Comparison of ENCODE assay signal across 17 cellular contexts in the genomic region with DNA sequence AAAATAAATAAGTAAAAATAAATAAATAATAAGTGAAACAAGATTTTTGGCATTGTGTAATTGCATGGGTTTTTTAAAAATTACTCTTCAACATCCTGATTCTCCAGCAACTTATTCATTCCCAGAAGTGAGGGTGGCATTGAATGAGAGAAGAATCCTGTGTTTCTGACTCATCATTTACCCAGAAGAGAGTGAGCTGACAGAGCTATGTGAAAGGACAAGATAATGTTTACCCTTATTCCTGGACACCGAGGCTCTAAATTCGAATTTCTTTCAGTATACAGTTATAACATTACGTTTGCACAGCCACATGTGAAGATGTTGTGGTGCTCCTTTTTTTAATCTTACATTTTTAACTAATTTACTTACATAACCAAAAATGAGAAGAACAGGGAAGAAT. TPM values are rescaled to one million over a fixed set of nuclear protein-coding genes. Genes with fewer than 3 reads are reported as not detected.
A peak's percentile ranks its signal among the peaks of the same experiment; 100 is the strongest.
DNase-seq lines count a peak whose midpoint lies in the region; ATAC-seq, FAIRE-seq and TF ChIP-seq lines count a peak whose summit lies in the region.
"Had no signal": no experiment of that assay in that cellular context is flagged by ENCODE, and none has a peak within 500 bp of the region (broad histone marks: within the 10 kb centered on the region; RNA-seq: fewer than 3 reads in every experiment).

No MANE protein-coding gene starts in this region.

- peaks cover 2% of the 10 kb centered on the region for H3K36me3 Mint-ChIP-seq in astrocyte (ENCODE audit: low read depth, unreplicated experiment)
- H3K36me3 Mint-ChIP-seq: CD8-positive, alpha-beta T cell had no signal

- H3K9me3 ChIP-seq in GM23248 (ENCODE audit: low read depth) = no peaks in the 10 kb centered on the region
- no peaks in the 10 kb centered on the region for H3K9me3 ChIP-seq in astrocyte (ENCODE audit: insufficient read depth, low read depth, low read length)
- H3K9me3 ChIP-seq: body of pancreas, right lobe of liver, suprapubic skin had no signal

- no peak for TF ChIP-seq CTCF in astrocyte (IDR thresholded peaks at IDR 0.05; ENCODE audit: insufficient read depth, low read depth, low read length)

- no peaks in the 10 kb centered on the region for H3F3A ChIP-seq in GM23248 (ENCODE audit: insufficient read depth)

- H3K4me2 ChIP-seq in GM23248 (ENCODE audit: unreplicated experiment) = peak overlapping the region; percentile 17
- no peak overlapping the region for H3K4me2 ChIP-seq in astrocyte (ENCODE audit: low read length)

- H3K4me1 Mint-ChIP-seq in astrocyte (ENCODE audit: low read depth, unreplicated experiment) = peaks cover 23% of the 10 kb centered on the region

- 68 to 74% methylated on average over 3 of the region's 3 CpGs for WGBS in GM23248 (ENCODE audit: low coverage in 1 of 2, low lambda C conversion rate in 2 of 2, missing lambda C conversion rate in 2 of 2), 2 experiments

- H3K9me2 ChIP-seq in GM23248 (ENCODE audit: insufficient read depth) = 0 out of 2 replicates have a peak, but pooled peaks cover 3% of the 10 kb centered on the region

- H2AFZ ChIP-seq in GM23248 = 0 out of 2 replicates have a peak overlapping the region, but pooled peaks have one; percentile 1
- no peak overlapping the region for H2AFZ ChIP-seq in astrocyte (ENCODE audit: low read depth, low read length)

- H3K27ac ChIP-seq in GM23248 (peak overlapping the region; percentile 34), astrocyte (ENCODE audit: low read depth, low read length) (no peak overlapping the region)
- H3K27ac ChIP-seq: body of pancreas, right lobe of liver, suprapubic skin had no signal

- no peak for FAIRE-seq in astrocyte (lab: Jason Lieb, UNC)
- FAIRE-seq: GM12891 had no signal

- no peaks in the 10 kb centered on the region for H4K20me1 ChIP-seq in GM23248 (ENCODE audit: insufficient read depth)
- H4K20me1 ChIP-seq in astrocyte (ENCODE audit: insufficient read depth, low read length) = no peaks in the 10 kb centered on the region

- no peaks in the 10 kb centered on the region for H3K79me2 ChIP-seq in GM23248 (ENCODE audit: insufficient read depth)
- no peaks in the 10 kb centered on the region for H3K79me2 ChIP-seq in astrocyte (ENCODE audit: insufficient read depth, low read length)

- H3K27me3 Mint-ChIP-seq in astrocyte (ENCODE audit: low read depth, unreplicated experiment) = no peaks in the 10 kb centered on the region

- H3K4me3 ChIP-seq in GM23248 = no peak overlapping the region
- no peak overlapping the region for H3K4me3 ChIP-seq in astrocyte (ENCODE audit: insufficient read depth, low read depth, low read length)
- H3K4me3 ChIP-seq: body of pancreas, right lobe of liver, suprapubic skin had no signal

- H3K9ac ChIP-seq in GM23248 (no peak overlapping the region), astrocyte (ENCODE audit: low read length) (no peak overlapping the region)

- no peaks in the 10 kb centered on the region for H3K27me3 ChIP-seq in GM23248 (replicated peaks; ENCODE audit: insufficient read depth)
- H3K27me3 ChIP-seq in astrocyte (ENCODE audit: insufficient read depth, low read length) = no peaks in the 10 kb centered on the region
- H3K27me3 ChIP-seq: body of pancreas, right lobe of liver, suprapubic skin had no signal

- in situ Hi-C loops in GM23248 (cut with MboI) = no loop called here

- H3K9me3 Mint-ChIP-seq in astrocyte (ENCODE audit: unreplicated experiment) = no peaks in the 10 kb centered on the region
- H3K9me3 Mint-ChIP-seq: CD8-positive, alpha-beta T cell; neural crest cell had no signal

- H3K36me3 ChIP-seq in GM23248 (ENCODE audit: low read depth) (no peaks in the 10 kb centered on the region), astrocyte (ENCODE audit: insufficient read depth, low read length) (no peaks in the 10 kb centered on the region)
- H3K36me3 ChIP-seq: right lobe of liver, suprapubic skin had no signal

- H3K27ac Mint-ChIP-seq in astrocyte (ENCODE audit: unreplicated experiment) = peak overlapping the region; percentile 83
- H3K27ac Mint-ChIP-seq: CD8-positive, alpha-beta T cell had no signal

- no peak overlapping the region for H3K4me3 Mint-ChIP-seq in astrocyte (ENCODE audit: unreplicated experiment)
- H3K4me3 Mint-ChIP-seq: CD8-positive, alpha-beta T cell had no signal

- peak; percentile 85 for DNase-seq in GM23248
- peak; percentile 28 for DNase-seq in astrocyte (ENCODE audit: low read depth)
- DNase-seq in foreskin melanocyte = peak; percentile 53
- DNase-seq in activated T-cell treated with anti-CD3 and anti-CD28 coated beads, Interleukin-2, amount 50 U/mL, for 1 hour = no peak
- DNase-seq in activated CD8-positive, alpha-beta memory T cell treated with anti-CD3 and anti-CD28 coated beads, Interleukin-2, amount 50 U/mL, for 48 hours = no peak
- DNase-seq: body of pancreas; CD8-positive, alpha-beta T cell; NCI-H2171; NK-92 treated with Interleukin-12 subunit alpha and Interleukin-12 subunit beta, amount 100 ng/mL, for 24 hours; right lobe of liver; SHP77; stimulated activated CD4-positive, alpha-beta T cell treated with anti-CD3 and anti-CD28 coated beads, Interleukin-2, amount 100 ng/mL, for 24 hours had no signal

- no peak for ATAC-seq in GM19452 (IDR thresholded peaks at IDR 0.05; ENCODE audit: unreplicated experiment)
- ATAC-seq in GM19328 (IDR thresholded peaks at IDR 0.05; ENCODE audit: unreplicated experiment) = no peak
- ATAC-seq: body of pancreas; CD8-positive, alpha-beta T cell; right lobe of liver had no signal

- peaks cover 18% of the 10 kb centered on the region for H3K4me1 ChIP-seq in GM23248 (ENCODE audit: insufficient read depth)
- H3K4me1 ChIP-seq in astrocyte (ENCODE audit: insufficient read depth, low read length) = peaks cover 8% of the 10 kb centered on the region
- H3K4me1 ChIP-seq: body of pancreas, right lobe of liver, suprapubic skin had no signal

RNA-seq across cellular contexts. Expression of a gene that starts 36.4 kb away (rescaled TPM):
- total RNA-seq in GM23248 (2014; rRNA removed; shearing (Covaris generic)) = 13.9 and 15.8 TPM in 2 replicates
- 14.4 and 16.8 TPM in 2 replicates for polyA plus RNA-seq in GM23248 (2016; fragmentation: Nextera tagmentation; extraction: Ambion mirVana)
- total RNA-seq in astrocyte = 9.8 and 9.9 TPM in 2 replicates

Comparison
In these comparisons a context has a peak if more than half of its experiments do, and no peak if none do; other contexts are left out.
1. DNase-seq: peak in GM23248 (single experiment), astrocyte (single experiment) and foreskin melanocyte (single experiment); none in activated T-cell treated with anti-CD3 and anti-CD28 coated beads, Interleukin-2, amount 50 U/mL, for 1 hour (single experiment) and activated CD8-positive, alpha-beta memory T cell treated with anti-CD3 and anti-CD28 coated beads, Interleukin-2, amount 50 U/mL, for 48 hours (single experiment).